ENCODE assay signal across 8 cellular contexts in the genomic region with DNA sequence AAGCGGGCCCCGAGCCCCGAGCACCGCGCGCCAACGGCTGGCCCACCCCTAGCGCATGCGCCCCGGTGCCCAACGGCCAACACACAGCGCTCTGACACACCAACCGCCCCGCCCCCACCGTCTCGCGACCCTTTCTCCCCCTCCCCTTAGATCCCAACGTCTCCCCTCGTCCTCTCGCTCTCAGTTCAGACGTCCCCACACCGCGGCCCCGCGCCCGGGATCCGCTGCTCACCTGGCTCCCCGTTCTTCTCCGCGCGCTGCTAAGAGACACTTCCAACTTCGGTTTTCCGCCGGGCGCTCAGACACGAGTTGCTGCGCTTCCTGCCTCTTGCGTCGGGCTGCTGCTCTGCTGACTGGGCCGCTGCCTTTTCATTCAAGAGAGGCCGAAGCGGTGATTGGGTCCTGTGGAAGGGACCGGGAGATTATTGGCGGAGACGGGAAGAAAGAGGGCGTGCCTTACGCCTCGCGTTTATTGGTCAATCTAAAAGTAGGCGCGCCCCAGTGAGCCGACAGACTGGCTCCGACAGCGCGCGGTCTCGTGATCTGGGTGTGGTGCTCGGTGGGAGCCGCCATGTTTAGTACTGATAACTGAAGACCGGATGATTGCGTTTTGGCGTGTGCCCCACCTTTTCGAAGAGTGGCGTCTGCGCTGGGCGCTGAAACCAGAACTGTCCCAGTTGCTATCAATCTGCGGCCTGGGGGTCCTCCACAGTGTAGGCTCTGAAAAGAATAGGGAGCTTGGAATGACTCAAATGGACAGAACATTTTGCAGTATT. TPM values are rescaled to one million over a fixed set of nuclear protein-coding genes. Genes with fewer than 3 reads are reported as not detected.
DNase-seq lines count a peak whose midpoint lies in the region; ATAC-seq and TF ChIP-seq lines count a peak whose summit lies in the region.

Gene DDX39A, minus strand, starts transcription at position 304 of the 776 bp plus-strand sequence. CDS start 6,121 bp downstream, outside the sequence.

- H3K9ac ChIP-seq in SK-N-SH = peak within 1 kb of the TSS; percentile 95

- CTCF ChIA-PET in SK-N-SH (lab: Yijun Ruan, JAX) = interaction anchor here (1.2 to 3.3 kb wide), 5 partner anchors 10 to 271 kb away, joined by 3 to 14 read pairs (median 5); no protein-coding TSS in a partner anchor

- H3K4me3 ChIP-seq in SK-N-SH (ENCODE audit: low read depth in 2 of 2, low read length in 1 of 2) (peak within 1 kb of the TSS; percentile 61 to 98), suprapubic skin (peak within 1 kb of the TSS; percentile 79)

- WGBS in SK-N-SH (ENCODE audit: low lambda C conversion rate) = 3% methylated on average over 32 of the region's 67 CpGs
- 0% methylated on average over 32 of the region's 67 CpGs for WGBS in suprapubic skin

- no peak for TF ChIP-seq RAD21 in SK-N-SH (IDR thresholded peaks at IDR 0.05; ENCODE audit: low read length)

- H3K4me2 ChIP-seq in SK-N-SH = peak within 1 kb of the TSS; percentile 98

- H3K27me3 ChIP-seq in SK-N-SH (ENCODE audit: insufficient read depth) (no peaks in the 10 kb centered on the region), suprapubic skin (no peaks in the 10 kb centered on the region)

- H3K9me2 ChIP-seq in SK-N-SH = no peaks in the 10 kb centered on the region

- no peaks in the 10 kb centered on the region for H3F3A ChIP-seq in SK-N-SH (replicated peaks; ENCODE audit: insufficient read depth)

- peaks cover 39% of the 10 kb centered on the region for H4K20me1 ChIP-seq in SK-N-SH (ENCODE audit: insufficient read depth)

- no peak for TF ChIP-seq EP300 in SK-N-SH (IDR thresholded peaks at IDR 0.05; ENCODE audit: borderline replicate concordance in 1 of 2, low read depth in 1 of 2, low read length in 1 of 2)
- TF ChIP-seq EP300 in suprapubic skin (IDR thresholded peaks at IDR 0.05) = no peak

- H3K36me3 ChIP-seq in SK-N-SH (replicated peaks in 1 of 2; ENCODE audit: control insufficient read depth in 1 of 2, insufficient read depth in 2 of 2, low read length in 1 of 2) (peaks cover 0 to 11% of the 10 kb centered on the region in 2 experiments), suprapubic skin (no peaks in the 10 kb centered on the region)

- DNase-seq in GM04504 (ENCODE audit: low read depth) (peak; percentile 99), NCI-H1048 (lab: John Stamatoyannopoulos, UW) (peak; percentile 97), SK-N-SH (peak; percentile 95), globus pallidus (ENCODE audit: low spot score) (peak; percentile 99), nucleus accumbens (lab: John Stamatoyannopoulos, UW) (peak; percentile 87 to 99 (median 97)), suprapubic skin (ENCODE audit: low spot score in 2 of 2) (peak; percentile 99)
- peak; percentile 96 for DNase-seq in activated naive CD4-positive, alpha-beta T cell treated with anti-CD3 and anti-CD28 coated beads, Interleukin-2, amount 50 U/mL, for 16 hours

- peak; percentile 28 to 64 for TF ChIP-seq POLR2A in suprapubic skin (IDR thresholded peaks at IDR 0.05)

- H3K27ac ChIP-seq in SK-N-SH (ENCODE audit: low read depth in 2 of 2, low read length in 1 of 2) (peak within 1 kb of the TSS; percentile 86 to 91), suprapubic skin (peak within 1 kb of the TSS; percentile 95)

- ATAC-seq in HG02571 (IDR thresholded peaks at IDR 0.05; ENCODE audit: unreplicated experiment) = peak; percentile 84

- H3K9me3 ChIP-seq in SK-N-SH = no peaks in the 10 kb centered on the region
- H3K9me3 ChIP-seq in suprapubic skin = no peaks in the 10 kb centered on the region

- TF ChIP-seq CTCF in SK-N-SH (IDR thresholded peaks at IDR 0.05) (no peak), suprapubic skin (IDR thresholded peaks at IDR 0.05) (no peak)

- H3K79me2 ChIP-seq in SK-N-SH (ENCODE audit: insufficient read depth) = peaks cover 49% of the 10 kb centered on the region

- POLR2A ChIA-PET in SK-N-SH (lab: Yijun Ruan, JAX) = interaction anchor here (0.8 kb wide), 1 partner anchor 282 kb away, joined by 3 read pairs; no protein-coding TSS in a partner anchor

- H2AFZ ChIP-seq in SK-N-SH (ENCODE audit: low read depth) = peak within 1 kb of the TSS; percentile 88

- H3K4me1 ChIP-seq in SK-N-SH (ENCODE audit: control insufficient read depth in 1 of 2, insufficient read depth in 2 of 2, low read depth in 1 of 2, low read length in 1 of 2) = peaks cover 7 to 8% of the 10 kb centered on the region in 2 experiments; a peak in 2 of 4 replicates
- H3K4me1 ChIP-seq in suprapubic skin = peaks cover 40% of the 10 kb centered on the region

TF ChIP-seq in SK-N-SH, 30 proteins besides CTCF, POLR2A, EP300 and RAD21 (continues in another document):
- TF ChIP-seq GABPA (IDR thresholded peaks at IDR 0.05; ENCODE audit: low read depth) (peak; percentile 70), PBX3 (IDR thresholded peaks at IDR 0.05) (peak; percentile 99), POLR2AphosphoS5 (IDR thresholded peaks at IDR 0.05; ENCODE audit: low read depth, low read length) (peak; percentile 65), GATA2 (CRISPR knock-in tag; IDR thresholded peaks at IDR 0.05) (no peak), SIN3A (IDR thresholded peaks at IDR 0.05; ENCODE audit: borderline replicate concordance, low read depth, low read length) (peak; percentile 65; the same call in 1 of the 2 replicates), FOXJ3 (CRISPR knock-in tag; IDR thresholded peaks at IDR 0.05) (no peak), TAF1 (IDR thresholded peaks at IDR 0.05; ENCODE audit: borderline replicate concordance, low read depth, low read length) (peak; percentile 50; the same call in 1 of the 2 replicates), TEAD4 (IDR thresholded peaks at IDR 0.05; ENCODE audit: borderline replicate concordance, insufficient read depth) (no peak), CHD2 (IDR thresholded peaks at IDR 0.05; ENCODE audit: low read length, partially characterized antibody) (peak; percentile 86), MAX (IDR thresholded peaks at IDR 0.05; ENCODE audit: low read depth) (peak; percentile 95), MEF2A (IDR thresholded peaks at IDR 0.05; ENCODE audit: borderline replicate concordance, low read depth) (no peak), FOXM1 (IDR thresholded peaks at IDR 0.05; ENCODE audit: low read depth) (peak; percentile 42; the same call in 1 of the 2 replicates), RCOR1 (IDR thresholded peaks at IDR 0.05; ENCODE audit: low read length) (no peak), ELF1 (IDR thresholded peaks at IDR 0.05) (peak; percentile 84), NRF1 (IDR thresholded peaks at IDR 0.05; ENCODE audit: low read depth, low read length) (peak; percentile 84)
- TF ChIP-seq, protein P1, sequence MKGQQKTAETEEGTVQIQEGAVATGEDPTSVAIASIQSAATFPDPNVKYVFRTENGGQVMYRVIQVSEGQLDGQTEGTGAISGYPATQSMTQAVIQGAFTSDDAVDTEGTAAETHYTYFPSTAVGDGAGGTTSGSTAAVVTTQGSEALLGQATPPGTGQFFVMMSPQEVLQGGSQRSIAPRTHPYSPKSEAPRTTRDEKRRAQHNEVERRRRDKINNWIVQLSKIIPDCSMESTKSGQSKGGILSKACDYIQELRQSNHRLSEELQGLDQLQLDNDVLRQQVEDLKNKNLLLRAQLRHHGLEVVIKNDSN (IDR thresholded peaks at IDR 0.05; ENCODE audit: borderline replicate concordance, low read depth) = peak; percentile 69; the same call in 1 of the 2 replicates
- TF ChIP-seq, protein P2, sequence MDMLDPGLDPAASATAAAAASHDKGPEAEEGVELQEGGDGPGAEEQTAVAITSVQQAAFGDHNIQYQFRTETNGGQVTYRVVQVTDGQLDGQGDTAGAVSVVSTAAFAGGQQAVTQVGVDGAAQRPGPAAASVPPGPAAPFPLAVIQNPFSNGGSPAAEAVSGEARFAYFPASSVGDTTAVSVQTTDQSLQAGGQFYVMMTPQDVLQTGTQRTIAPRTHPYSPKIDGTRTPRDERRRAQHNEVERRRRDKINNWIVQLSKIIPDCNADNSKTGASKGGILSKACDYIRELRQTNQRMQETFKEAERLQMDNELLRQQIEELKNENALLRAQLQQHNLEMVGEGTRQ (IDR thresholded peaks at IDR 0.05; ENCODE audit: borderline replicate concordance, low read depth, low read length) = no peak

RNA-seq across cellular contexts. Expression of gene DDX39A, which starts in this region (rescaled TPM):
- polyA plus RNA-seq in SK-N-SH (2012; rRNA removed) = 78.0 and 88.8 TPM in 2 replicates
- 29.8 and 45.2 TPM in 2 replicates for polyA plus RNA-seq in SK-N-SH (2012; cell fraction: cytosol; rRNA removed)
- polyA plus RNA-seq in SK-N-SH (2012; cell fraction: nucleus; rRNA removed) = 401 and 481 TPM in 2 replicates
- total RNA-seq in suprapubic skin = 100 to 1,000 TPM in 3 of 4 donors, 10 to 100 TPM in 1; 80.9 to 149 (median 111) TPM

Comparison
In these comparisons a context has a peak if more than half of its experiments do, and no peak if none do; other contexts are left out.
1. Peak in every context shown above with its lines: DNase-seq, ATAC-seq, H3K4me3 ChIP-seq and H3K27ac ChIP-seq.